In genomic region chr2:241309684-241310117, GRCh38 we compare ENCODE assay signal across 1 cellular context.
TF ChIP-seq lines count a peak whose summit lies in the region.

No MANE protein-coding gene starts in this region.

TF ChIP-seq in GM12878, 131 proteins besides CTCF, POLR2A, EP300 and RAD21 (continues in another document):
- TF ChIP-seq FOS (IDR thresholded peaks at IDR 0.05; ENCODE audit: borderline replicate concordance, extremely low read depth, insufficient read length), result no peak
- peak; percentile 78 for TF ChIP-seq IKZF1 (conservative IDR thresholded peaks at IDR 0.05)
- TF ChIP-seq ZNF207 (IDR thresholded peaks at IDR 0.05; ENCODE audit: borderline replicate concordance), result no peak
- TF ChIP-seq REST (IDR thresholded peaks at IDR 0.05; ENCODE audit: low read depth, low read length), result no peak
- TF ChIP-seq SKIL (IDR thresholded peaks at IDR 0.05; ENCODE audit: low read depth, poor library complexity, severe bottlenecking), result peak; percentile 26
- no peak for TF ChIP-seq ZBED1 (IDR thresholded peaks at IDR 0.05; ENCODE audit: borderline replicate concordance)
- TF ChIP-seq MXI1 (IDR thresholded peaks at IDR 0.05; ENCODE audit: low read depth, low read length), result peak; percentile 70; the same call in 1 of the 2 replicates
- TF ChIP-seq ZNF384 (IDR thresholded peaks at IDR 0.05; ENCODE audit: borderline replicate concordance, low read depth, low read length), result no peak
- TF ChIP-seq PBX3 (IDR thresholded peaks at IDR 0.05; ENCODE audit: insufficient replicate concordance, low read depth, low read length), result no peak
- TF ChIP-seq SMARCA5 (IDR thresholded peaks at IDR 0.05), result no peak
- 0 out of 2 replicates have a peak, but pooled peaks have one; percentile 55 for TF ChIP-seq POLR2AphosphoS5 (IDR thresholded peaks at IDR 0.05; ENCODE audit: low read length)
- TF ChIP-seq MLLT1 (IDR thresholded peaks at IDR 0.05), result no peak
- TF ChIP-seq NFIC (IDR thresholded peaks at IDR 0.05; ENCODE audit: low read depth, low read length), result no peak
- TF ChIP-seq SPI1 (IDR thresholded peaks at IDR 0.05; ENCODE audit: borderline replicate concordance, insufficient read depth, low read depth, low read length), result no peak; the same call in 1 of the 2 replicates
- TF ChIP-seq TBL1XR1 (IDR thresholded peaks at IDR 0.05; ENCODE audit: low read depth, low read length), result peak; percentile 37; the same call in 1 of the 2 replicates
- no peak for TF ChIP-seq CBX3 (IDR thresholded peaks at IDR 0.05; ENCODE audit: borderline replicate concordance, low read depth)
- 0 out of 2 replicates have a peak, but pooled peaks have one; percentile 36 for TF ChIP-seq PAX5 (IDR thresholded peaks at IDR 0.05; ENCODE audit: borderline replicate concordance, low read depth, low read length)
- no peak for TF ChIP-seq ZNF24 (IDR thresholded peaks at IDR 0.05)
- TF ChIP-seq SMAD1 (IDR thresholded peaks at IDR 0.05; ENCODE audit: low read depth, partially characterized antibody), result no peak
- no peak for TF ChIP-seq ZBTB11 (CRISPR knock-in tag; IDR thresholded peaks at IDR 0.05)
- no peak for TF ChIP-seq IRF5 (IDR thresholded peaks at IDR 0.05; ENCODE audit: borderline replicate concordance)
- TF ChIP-seq IKZF2 (IDR thresholded peaks at IDR 0.05), result peak; percentile 73 to 74; a peak in 2 of 4 replicates
- TF ChIP-seq IRF3 (IDR thresholded peaks at IDR 0.05), result no peak
- TF ChIP-seq ZZZ3 (IDR thresholded peaks at IDR 0.05; ENCODE audit: control insufficient read depth, insufficient read length, low read depth), result no peak
- TF ChIP-seq RELB (IDR thresholded peaks at IDR 0.05; ENCODE audit: low read depth), result no peak; the same call in 1 of the 2 replicates
- no peak for TF ChIP-seq KDM1A (IDR thresholded peaks at IDR 0.05; ENCODE audit: borderline replicate concordance)
- no peak for TF ChIP-seq ATF3 (IDR thresholded peaks at IDR 0.05; ENCODE audit: borderline replicate concordance, extremely low read depth, low read depth, low read length)
- TF ChIP-seq MYC (IDR thresholded peaks at IDR 0.05; ENCODE audit: insufficient read depth, insufficient read length, insufficient replicate concordance, low read length, severe bottlenecking), result no peak
- no peak for TF ChIP-seq KAT2A (conservative IDR thresholded peaks at IDR 0.05; ENCODE audit: control insufficient read depth, low read depth, low read length)
- TF ChIP-seq PKNOX1 (IDR thresholded peaks at IDR 0.05), result no peak
- no peak for TF ChIP-seq ZBTB33 (IDR thresholded peaks at IDR 0.05)
- TF ChIP-seq NR2C1 (IDR thresholded peaks at IDR 0.05), result no peak
- TF ChIP-seq RB1 (IDR thresholded peaks at IDR 0.05; ENCODE audit: borderline replicate concordance), result no peak
- peak; percentile 68; the same call in 1 of the 2 replicates for TF ChIP-seq BCL11A (IDR thresholded peaks at IDR 0.05; ENCODE audit: low read depth, low read length)
- no peak for TF ChIP-seq NR2F1 (conservative IDR thresholded peaks at IDR 0.05)
- no peak for TF ChIP-seq STAT1 (conservative IDR thresholded peaks at IDR 0.05)
- peak; percentile 51; the same call in 1 of the 3 replicates for TF ChIP-seq POU2F2 (IDR thresholded peaks at IDR 0.05; ENCODE audit: borderline replicate concordance, low read depth, low read length)
